ENCODE assay signal across 9 cellular contexts in the genomic region with DNA sequence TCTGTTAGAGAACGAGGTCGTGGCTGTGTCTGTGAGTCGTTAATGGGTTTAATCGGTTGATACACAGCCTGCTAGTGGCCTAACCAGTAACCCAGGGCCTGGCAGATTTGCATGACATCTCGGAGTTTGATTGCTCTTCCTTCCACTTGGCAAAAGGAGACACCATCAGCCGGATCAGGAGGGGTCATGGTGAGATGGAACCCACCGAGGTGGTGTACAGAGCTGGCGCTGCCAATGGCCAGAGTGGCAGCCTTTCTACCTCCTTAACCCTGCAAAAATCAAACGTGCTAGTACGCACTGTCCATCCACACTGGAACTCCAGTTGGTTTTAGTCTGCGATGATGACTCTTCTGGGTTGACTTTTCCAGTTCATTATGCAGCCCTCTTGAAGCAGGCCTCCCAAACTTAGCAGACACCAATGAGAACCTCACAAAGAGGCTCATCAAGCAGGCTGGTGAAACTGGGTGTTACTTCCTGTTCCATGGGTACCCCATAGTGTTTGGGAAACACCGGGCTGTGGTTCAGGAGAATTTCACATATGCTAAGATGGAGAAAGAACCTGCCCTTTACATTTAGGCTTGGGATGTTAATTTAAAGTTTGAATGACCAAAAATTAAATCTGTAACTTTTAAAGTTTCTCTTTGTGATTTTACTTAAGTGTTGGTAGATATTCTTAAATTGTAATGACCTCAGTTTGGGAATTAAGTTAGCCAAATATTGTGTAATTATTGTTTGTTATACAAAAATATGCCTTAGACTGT. TPM values are rescaled to one million over a fixed set of nuclear protein-coding genes. Genes with fewer than 3 reads are reported as not detected.
DNase-seq lines count a peak whose midpoint lies in the region; TF ChIP-seq lines count a peak whose summit lies in the region.
"Had no signal": no experiment of that assay in that cellular context is flagged by ENCODE, and none has a peak within 500 bp of the region (broad histone marks: within the 10 kb centered on the region; RNA-seq: fewer than 3 reads in every experiment).

No MANE protein-coding gene starts in this region.

- no peak for DNase-seq in activated naive CD4-positive, alpha-beta T cell treated with Interleukin-2 at 50 U/mL for 16 hours
- DNase-seq in activated CD4-positive, alpha-beta memory T cell treated with anti-CD3 and anti-CD28 coated beads, Interleukin-2, amount 10 ng/mL, durations not matched to agents 7 days and 5 days, result no peak
- DNase-seq in type B pancreatic cell (ENCODE audit: extremely low spot score, unreplicated experiment) (no peak), MCF 10A (ENCODE audit: unreplicated experiment) (no peak), HK-2 (ENCODE audit: unreplicated experiment) (no peak), GM10248 (ENCODE audit: extremely low spot score) (no peak)
- DNase-seq: spleen had no signal

- TF ChIP-seq CTCF in type B pancreatic cell (conservative IDR thresholded peaks at IDR 0.05) (no peak), MCF 10A (IDR thresholded peaks at IDR 0.05; ENCODE audit: unreplicated experiment) (no peak), GM10248 (IDR thresholded peaks at IDR 0.05; ENCODE audit: control extremely low read depth, extremely low read depth, low read depth, missing control alignments) (no peak)

- peaks cover 2% of the 10 kb centered on the region for H3K36me3 Mint-ChIP-seq in activated naive CD4-positive, alpha-beta T cell treated with anti-CD3 and anti-CD28 coated beads, Interleukin-2, amount 50 U/mL, for 24 hours
- H3K36me3 Mint-ChIP-seq in activated CD4-positive, alpha-beta memory T cell treated with anti-CD3 and anti-CD28 coated beads, Interleukin-2, amount 10 ng/mL, durations not matched to agents 7 days and 5 days (ENCODE audit: low read depth), result peaks cover 37% of the 10 kb centered on the region
- H3K36me3 Mint-ChIP-seq in type B pancreatic cell (peaks cover 3% of the 10 kb centered on the region), MCF 10A (ENCODE audit: insufficient read depth, unreplicated experiment) (peaks cover 8% of the 10 kb centered on the region)

- peaks cover 59% of the 10 kb centered on the region for H3K4me1 Mint-ChIP-seq in activated naive CD4-positive, alpha-beta T cell treated with anti-CD3 and anti-CD28 coated beads, Interleukin-2, amount 50 U/mL, for 24 hours
- peaks cover 59% of the 10 kb centered on the region for H3K4me1 Mint-ChIP-seq in activated CD4-positive, alpha-beta memory T cell treated with anti-CD3 and anti-CD28 coated beads, Interleukin-2, amount 10 ng/mL, durations not matched to agents 7 days and 5 days
- H3K4me1 Mint-ChIP-seq in type B pancreatic cell (ENCODE audit: unreplicated experiment) (peaks cover 46% of the 10 kb centered on the region), MCF 10A (ENCODE audit: insufficient read depth, unreplicated experiment) (peaks cover 21% of the 10 kb centered on the region)

- H3K4me3 Mint-ChIP-seq in activated naive CD4-positive, alpha-beta T cell treated with anti-CD3 and anti-CD28 coated beads, Interleukin-2, amount 50 U/mL, for 24 hours, result peak overlapping the region; percentile 63
- H3K4me3 Mint-ChIP-seq in activated CD4-positive, alpha-beta memory T cell treated with anti-CD3 and anti-CD28 coated beads, Interleukin-2, amount 10 ng/mL, durations not matched to agents 7 days and 5 days, result peak overlapping the region; percentile 66
- H3K4me3 Mint-ChIP-seq in type B pancreatic cell, result peak overlapping the region; percentile 89
- H3K4me3 Mint-ChIP-seq in MCF 10A (ENCODE audit: unreplicated experiment), result no peak overlapping the region

- intact Hi-C loops in MCF 10A (cut with micrococcal nuclease), result loop anchor here (5.0 to 10.0 kb wide), 7 partner anchors 98 to 1273 kb away; no protein-coding TSS in a partner anchor

- POLR2A ChIA-PET in activated CD4-positive, alpha-beta memory T cell treated with anti-CD3 and anti-CD28 coated beads, Interleukin-2, amount 10 ng/mL, durations not matched to agents 7 days and 5 days (lab: Charles Lee), result interaction anchor here (0.9 to 1.6 kb wide), 3 partner anchors 104 to 124 kb away, joined by 3 to 5 read pairs (median 3); no protein-coding TSS in a partner anchor
- POLR2A ChIA-PET in MCF 10A (lab: Yijun Ruan, JAX) (interaction anchor here (0.6 to 1.4 kb wide), 3 partner anchors 45 to 252 kb away, joined by 3 to 6 read pairs (median 3); no protein-coding TSS in a partner anchor), GM10248 (lab: Yijun Ruan, JAX) (no interaction called here)

- BruUV-seq in MCF 10A (replicated peaks; lab: Mats Ljungman, UMichigan), result no TSS peak

- H3K9me3 ChIP-seq in iPS-18c (ENCODE audit: control insufficient read depth, insufficient read depth, low read length), result no peaks in the 10 kb centered on the region
- H3K9me3 ChIP-seq: spleen had no signal

- peak overlapping the region; percentile 51 for H3K27ac Mint-ChIP-seq in activated naive CD4-positive, alpha-beta T cell treated with anti-CD3 and anti-CD28 coated beads, Interleukin-2, amount 50 U/mL, for 24 hours
- H3K27ac Mint-ChIP-seq in activated CD4-positive, alpha-beta memory T cell treated with anti-CD3 and anti-CD28 coated beads, Interleukin-2, amount 10 ng/mL, durations not matched to agents 7 days and 5 days, result peak overlapping the region; percentile 51
- H3K27ac Mint-ChIP-seq in type B pancreatic cell, result no peak overlapping the region
- no peak overlapping the region for H3K27ac Mint-ChIP-seq in MCF 10A (ENCODE audit: low read depth, unreplicated experiment)

- no peaks in the 10 kb centered on the region for H3K9me3 Mint-ChIP-seq in activated naive CD4-positive, alpha-beta T cell treated with anti-CD3 and anti-CD28 coated beads, Interleukin-2, amount 50 U/mL, for 24 hours
- no peaks in the 10 kb centered on the region for H3K9me3 Mint-ChIP-seq in activated CD4-positive, alpha-beta memory T cell treated with anti-CD3 and anti-CD28 coated beads, Interleukin-2, amount 10 ng/mL, durations not matched to agents 7 days and 5 days
- H3K9me3 Mint-ChIP-seq in type B pancreatic cell (no peaks in the 10 kb centered on the region), MCF 10A (ENCODE audit: unreplicated experiment) (no peaks in the 10 kb centered on the region)

- peak overlapping the region; percentile 76; the same call in 1 of the 2 replicates for H3K4me3 ChIP-seq in iPS-18c (ENCODE audit: insufficient read depth, low read depth, low read length)

- peaks cover 2% of the 10 kb centered on the region for H3K27me3 Mint-ChIP-seq in activated naive CD4-positive, alpha-beta T cell treated with anti-CD3 and anti-CD28 coated beads, Interleukin-2, amount 50 U/mL, for 24 hours
- H3K27me3 Mint-ChIP-seq in activated CD4-positive, alpha-beta memory T cell treated with anti-CD3 and anti-CD28 coated beads, Interleukin-2, amount 10 ng/mL, durations not matched to agents 7 days and 5 days, result no peaks in the 10 kb centered on the region
- H3K27me3 Mint-ChIP-seq in type B pancreatic cell (peaks cover 64% of the 10 kb centered on the region), MCF 10A (ENCODE audit: insufficient read depth, unreplicated experiment) (no peaks in the 10 kb centered on the region)

- CTCF ChIA-PET in activated CD4-positive, alpha-beta memory T cell treated with anti-CD3 and anti-CD28 coated beads, Interleukin-2, amount 10 ng/mL, durations not matched to agents 7 days and 5 days (lab: Charles Lee), result no interaction called here
- CTCF ChIA-PET in MCF 10A (lab: Yijun Ruan, JAX) (interaction anchor here (1.1 to 1.5 kb wide), 3 partner anchors 11 to 622 kb away, joined by 3 to 7 read pairs (median 3); no protein-coding TSS in a partner anchor), GM10248 (lab: Yijun Ruan, JAX) (no interaction called here)

RNA-seq across cellular contexts. Expression of a gene that starts 4.2 kb away (rescaled TPM):
- total RNA-seq in activated CD4-positive, alpha-beta memory T cell treated with anti-CD3 and anti-CD28 coated beads, Interleukin-2, amount 10 ng/mL, durations not matched to agents 7 days and 5 days, result 10 to 100 TPM; 28.9 to 29.9 TPM
- total RNA-seq in type B pancreatic cell (ENCODE audit: low replicate concordance) (6.6 and 12.9 TPM in 2 replicates), MCF 10A (2022) (3.4 and 3.8 TPM in 2 replicates)

Comparison
In these comparisons a context has a peak if more than half of its experiments do, and no peak if none do; other contexts are left out.
1. H3K27ac Mint-ChIP-seq: peak in activated naive CD4-positive, alpha-beta T cell treated with anti-CD3 and anti-CD28 coated beads, Interleukin-2, amount 50 U/mL, for 24 hours (single experiment) and activated CD4-positive, alpha-beta memory T cell treated with anti-CD3 and anti-CD28 coated beads, Interleukin-2, amount 10 ng/mL, durations not matched to agents 7 days and 5 days (single experiment); none in type B pancreatic cell (single experiment) and MCF 10A (single experiment).